In genomic region chr2:28713582-28714292, GRCh38 we compare ENCODE assay signal across 12 cellular contexts. TPM values are rescaled to one million over a fixed set of nuclear protein-coding genes. Genes with fewer than 3 reads are reported as not detected.
DNase-seq lines count a peak whose midpoint lies in the region; ATAC-seq, FAIRE-seq and TF ChIP-seq lines count a peak whose summit lies in the region.
"Had no signal": no experiment of that assay in that cellular context is flagged by ENCODE, and none has a peak within 500 bp of the region (broad histone marks: within the 10 kb centered on the region; RNA-seq: fewer than 3 reads in every experiment).

No MANE protein-coding gene starts in this region.

- H3K9me3 ChIP-seq in IMR-90 (ENCODE audit: control insufficient read depth, insufficient read depth, low read length) (no peaks in the 10 kb centered on the region), astrocyte (ENCODE audit: insufficient read depth, low read depth, low read length) (no peaks in the 10 kb centered on the region), keratinocyte (ENCODE audit: control insufficient read depth, low read depth, low read length) (no peaks in the 10 kb centered on the region)

- no peak overlapping the region for H2BK15ac ChIP-seq in IMR-90 (ENCODE audit: low read depth, low read length)

- peak; percentile 46 for DNase-seq in CD1c-positive myeloid dendritic cell (ENCODE audit: extremely low spot score)
- DNase-seq in IMR-90, result peak; percentile 72
- DNase-seq in astrocyte (ENCODE audit: low read depth), result peak; percentile 63
- DNase-seq in keratinocyte (ENCODE audit: low read depth, low spot score), result peak; percentile 35
- DNase-seq in activated T-helper 1 cell treated with anti-CD3 and anti-CD28 coated beads, Interleukin-12 subunit alpha, Interleukin-12 subunit beta, Interleukin-2, Interleukin-4 antibody, amounts not matched to agents 30 ng/mL and 10 ng/mL and 1 ng/mL, durations not matched to agents 14 hours and 24 hours and 36 hours (ENCODE audit: low spot score), result no peak
- DNase-seq in cardiac septum (ENCODE audit: low spot score), result no peak
- no peak for DNase-seq in GOT3 (lab: John Stamatoyannopoulos, UW)
- DNase-seq: DMS79 treated with DMSO at 0.1 percent for 48 hours, KBM-7, NCI-H345, T-cell had no signal

- peak overlapping the region; percentile 63; the same call in 1 of the 2 replicates for H3K4ac ChIP-seq in IMR-90 (ENCODE audit: low read depth, low read length)

- H3K56ac ChIP-seq in IMR-90 (ENCODE audit: extremely low read depth, insufficient read depth, low read length), result no peak overlapping the region

- H4K20me1 ChIP-seq in IMR-90 (ENCODE audit: insufficient read depth, low read length) (no peaks in the 10 kb centered on the region), astrocyte (ENCODE audit: insufficient read depth, low read length) (no peaks in the 10 kb centered on the region), keratinocyte (ENCODE audit: control insufficient read depth, extremely low read depth, insufficient read depth, low read length) (no peaks in the 10 kb centered on the region)

- H3K4me1 ChIP-seq in IMR-90 (ENCODE audit: control insufficient read depth, insufficient read depth, low read length) (peaks cover 12% of the 10 kb centered on the region), astrocyte (ENCODE audit: insufficient read depth, low read length) (peaks cover 17% of the 10 kb centered on the region), keratinocyte (ENCODE audit: control insufficient read depth, extremely low read depth, insufficient read depth, low read length) (peaks cover 42% of the 10 kb centered on the region)

- no peak overlapping the region for H3K4me3 Mint-ChIP-seq in astrocyte (ENCODE audit: unreplicated experiment)
- no peak overlapping the region for H3K4me3 Mint-ChIP-seq in activated T-helper 1 cell treated with anti-CD3 and anti-CD28 coated beads, Interleukin-12 subunit alpha, Interleukin-12 subunit beta, Interleukin-2, Interleukin-4 antibody, amounts not matched to agents 30 ng/mL and 10 ng/mL and 1 ng/mL, durations not matched to agents 14 hours and 24 hours and 36 hours
- H3K4me3 Mint-ChIP-seq: T-cell had no signal

- FAIRE-seq in astrocyte (lab: Jason Lieb, UNC), result no peak
- no peak for FAIRE-seq in keratinocyte (lab: Jason Lieb, UNC)

- H2AK9ac ChIP-seq in IMR-90 (replicated peaks; ENCODE audit: low read depth, low read length, poor library complexity), result no peak overlapping the region

- H2BK120ac ChIP-seq in IMR-90 (ENCODE audit: low read depth, low read length), result no peak overlapping the region

- H3K36me3 Mint-ChIP-seq in astrocyte (ENCODE audit: low read depth, unreplicated experiment), result no peaks in the 10 kb centered on the region
- H3K36me3 Mint-ChIP-seq in activated T-helper 1 cell treated with anti-CD3 and anti-CD28 coated beads, Interleukin-12 subunit alpha, Interleukin-12 subunit beta, Interleukin-2, Interleukin-4 antibody, amounts not matched to agents 30 ng/mL and 10 ng/mL and 1 ng/mL, durations not matched to agents 14 hours and 24 hours and 36 hours (ENCODE audit: low read depth), result no peaks in the 10 kb centered on the region
- H3K36me3 Mint-ChIP-seq: T-cell had no signal

- H3K9me3 Mint-ChIP-seq in astrocyte (ENCODE audit: unreplicated experiment), result peaks cover 2% of the 10 kb centered on the region
- no peaks in the 10 kb centered on the region for H3K9me3 Mint-ChIP-seq in activated T-helper 1 cell treated with anti-CD3 and anti-CD28 coated beads, Interleukin-12 subunit alpha, Interleukin-12 subunit beta, Interleukin-2, Interleukin-4 antibody, amounts not matched to agents 30 ng/mL and 10 ng/mL and 1 ng/mL, durations not matched to agents 14 hours and 24 hours and 36 hours
- H3K9me3 Mint-ChIP-seq: T-cell had no signal

- peak overlapping the region; percentile 90 for H3K27ac Mint-ChIP-seq in astrocyte (ENCODE audit: unreplicated experiment)
- H3K27ac Mint-ChIP-seq in activated T-helper 1 cell treated with anti-CD3 and anti-CD28 coated beads, Interleukin-12 subunit alpha, Interleukin-12 subunit beta, Interleukin-2, Interleukin-4 antibody, amounts not matched to agents 30 ng/mL and 10 ng/mL and 1 ng/mL, durations not matched to agents 14 hours and 24 hours and 36 hours, result no peak overlapping the region
- H3K27ac Mint-ChIP-seq: T-cell had no signal

- H3K27me3 Mint-ChIP-seq in astrocyte (ENCODE audit: low read depth, unreplicated experiment), result no peaks in the 10 kb centered on the region
- H3K27me3 Mint-ChIP-seq in activated T-helper 1 cell treated with anti-CD3 and anti-CD28 coated beads, Interleukin-12 subunit alpha, Interleukin-12 subunit beta, Interleukin-2, Interleukin-4 antibody, amounts not matched to agents 30 ng/mL and 10 ng/mL and 1 ng/mL, durations not matched to agents 14 hours and 24 hours and 36 hours (ENCODE audit: insufficient read depth), result no peaks in the 10 kb centered on the region
- H3K27me3 Mint-ChIP-seq: T-cell had no signal

- peaks cover 16% of the 10 kb centered on the region for H3K4me1 Mint-ChIP-seq in astrocyte (ENCODE audit: low read depth, unreplicated experiment)
- H3K4me1 Mint-ChIP-seq in activated T-helper 1 cell treated with anti-CD3 and anti-CD28 coated beads, Interleukin-12 subunit alpha, Interleukin-12 subunit beta, Interleukin-2, Interleukin-4 antibody, amounts not matched to agents 30 ng/mL and 10 ng/mL and 1 ng/mL, durations not matched to agents 14 hours and 24 hours and 36 hours (ENCODE audit: low read depth), result peaks cover 26% of the 10 kb centered on the region

- H3K4me3 ChIP-seq in IMR-90 (ENCODE audit: insufficient read depth, low read depth, low read length), result no peak overlapping the region
- H3K4me3 ChIP-seq in astrocyte (ENCODE audit: insufficient read depth, low read depth, low read length), result no peak overlapping the region
- H3K4me3 ChIP-seq in keratinocyte (ENCODE audit: control insufficient read depth in 2 of 3, extremely low read depth in 1 of 3, insufficient read depth in 2 of 3, low read depth in 1 of 3, low read length in 3 of 3), result no peak overlapping the region

- no peak for TF ChIP-seq CTCF in IMR-90 (conservative IDR thresholded peaks at IDR 0.05; ENCODE audit: low read depth, low read length)
- no peak for TF ChIP-seq CTCF in astrocyte (IDR thresholded peaks at IDR 0.05; ENCODE audit: insufficient read depth, low read depth, low read length)
- TF ChIP-seq CTCF in keratinocyte (optimal IDR thresholded peaks at IDR 0.05 in 1 of 3, IDR thresholded peaks at IDR 0.05 in 1 of 3, conservative IDR thresholded peaks at IDR 0.05 in 1 of 3; ENCODE audit: extremely low read depth in 1 of 3, insufficient read depth in 2 of 3, low read length in 3 of 3), result no peak

- no TSS peak for BruUV-seq in IMR-90 (replicated peaks; lab: Mats Ljungman, UMichigan)

- ATAC-seq in IMR-90 (ENCODE audit: low read depth) (0 out of 2 replicates have a peak, but pooled peaks have one; percentile 6), HG03442 (IDR thresholded peaks at IDR 0.05; ENCODE audit: unreplicated experiment) (no peak)
- ATAC-seq: T-cell had no signal

- no peak overlapping the region for H2AK5ac ChIP-seq in IMR-90 (ENCODE audit: low read depth, low read length)

- H3K79me1 ChIP-seq in IMR-90 (ENCODE audit: low read depth in 1 of 2, low read length in 2 of 2), result no peaks in the 10 kb centered on the region

- H3K79me2 ChIP-seq in astrocyte (ENCODE audit: insufficient read depth, low read length), result no peaks in the 10 kb centered on the region
- no peaks in the 10 kb centered on the region for H3K79me2 ChIP-seq in keratinocyte (ENCODE audit: control insufficient read depth, insufficient read depth, low read length)

- in situ Hi-C loops in IMR-90 (cut with MboI; ENCODE audit: low sequenced_read_pairs), result no loop called here

- no peak overlapping the region for H2BK5ac ChIP-seq in IMR-90 (ENCODE audit: low read depth, low read length, poor library complexity, severe bottlenecking)

- TF ChIP-seq RAD21 in IMR-90 (IDR thresholded peaks at IDR 0.05; ENCODE audit: low read length), result no peak

- CTCF ChIA-PET in IMR-90 (lab: Yijun Ruan, JAX), result no interaction called here

- no peaks in the 10 kb centered on the region for H3K36me3 ChIP-seq in IMR-90 (ENCODE audit: control insufficient read depth, insufficient read depth, low read length)
- no peaks in the 10 kb centered on the region for H3K36me3 ChIP-seq in astrocyte (ENCODE audit: insufficient read depth, low read length)
- no peaks in the 10 kb centered on the region for H3K36me3 ChIP-seq in keratinocyte (ENCODE audit: control insufficient read depth in 2 of 2, extremely low read depth in 1 of 2, insufficient read depth in 2 of 2, low read length in 2 of 2)

- no peak overlapping the region for H4K91ac ChIP-seq in IMR-90 (ENCODE audit: insufficient read depth, low read depth, low read length)

- H2AFZ ChIP-seq in IMR-90 (replicated peaks; ENCODE audit: low read length, poor library complexity), result no peak overlapping the region
- no peak overlapping the region for H2AFZ ChIP-seq in astrocyte (ENCODE audit: low read depth, low read length)
- H2AFZ ChIP-seq in keratinocyte (ENCODE audit: control insufficient read depth, low read length), result no peak overlapping the region

- POLR2A ChIA-PET in IMR-90 (lab: Charles Lee; ENCODE audit: unreplicated experiment), result no interaction called here

- H3K9me1 ChIP-seq in IMR-90 (ENCODE audit: insufficient read depth, low read length), result peaks cover 13% of the 10 kb centered on the region; the same call in 1 of the 2 replicates
- H3K9me1 ChIP-seq in keratinocyte (ENCODE audit: control insufficient read depth, extremely low read depth, insufficient read depth, low read length), result no peaks in the 10 kb centered on the region

- H3K23ac ChIP-seq in IMR-90 (ENCODE audit: low read depth, low read length), result no peak overlapping the region

- peak overlapping the region; percentile 31 for H3K14ac ChIP-seq in IMR-90 (replicated peaks; ENCODE audit: low read depth, low read length)

- H3K27ac ChIP-seq in IMR-90 (ENCODE audit: insufficient read depth, low read length) (no peak overlapping the region), astrocyte (ENCODE audit: low read depth, low read length) (no peak overlapping the region), keratinocyte (ENCODE audit: control insufficient read depth, insufficient read depth, low read length) (peak overlapping the region; percentile 50)

- peak overlapping the region; percentile 21; the same call in 1 of the 2 replicates for H3K18ac ChIP-seq in IMR-90 (ENCODE audit: low read depth, low read length)

- H3K27me3 ChIP-seq in IMR-90 (ENCODE audit: control insufficient read depth, insufficient read depth, low read length) (no peaks in the 10 kb centered on the region), astrocyte (ENCODE audit: insufficient read depth, low read length) (no peaks in the 10 kb centered on the region), keratinocyte (ENCODE audit: control insufficient read depth, extremely low read depth, insufficient read depth, low read length) (no peaks in the 10 kb centered on the region)

- intact Hi-C loops in IMR-90 (cut with micrococcal nuclease) (no loop called here), cardiac septum (cut with DNase I) (no loop called here)
- intact Hi-C loops in activated T-helper 1 cell treated with anti-CD3 and anti-CD28 coated beads, Interleukin-12 subunit alpha, Interleukin-12 subunit beta, Interleukin-2, Interleukin-4 antibody, amounts not matched to agents 30 ng/mL and 10 ng/mL and 1 ng/mL, durations not matched to agents 14 hours and 24 hours and 36 hours (cut with micrococcal nuclease), result no loop called here

- no peak for TF ChIP-seq POLR2A in IMR-90 (IDR thresholded peaks at IDR 0.05; ENCODE audit: low read depth, low read length)

- dilution Hi-C loops in IMR-90 (cut with HindIII; ENCODE audit: low sequenced_read_pairs, unreplicated experiment) (no loop called here), keratinocyte (cut with MboI; ENCODE audit: extremely low pct_ligation_motif_present, low sequenced_read_pairs) (no loop called here)

- 100% methylated on average over 1 of the region's 8 CpGs; no CpG with 5 or more reads in 1 of the 2 experiments for WGBS in IMR-90 (ENCODE audit: extremely low coverage in 2 of 2, insufficient read length in 1 of 2), 2 experiments

- H3K4me2 ChIP-seq in IMR-90 (ENCODE audit: low read depth, low read length) (no peak overlapping the region), astrocyte (ENCODE audit: low read length) (no peak overlapping the region), keratinocyte (ENCODE audit: control insufficient read depth, extremely low read depth, insufficient read depth, low read depth, low read length) (peak overlapping the region; percentile 17)

- no peak overlapping the region for H3K9ac ChIP-seq in IMR-90 (ENCODE audit: low read depth, low read length)
- no peak overlapping the region for H3K9ac ChIP-seq in astrocyte (ENCODE audit: low read length)
- no peak overlapping the region for H3K9ac ChIP-seq in keratinocyte (ENCODE audit: control insufficient read depth, extremely low read depth, insufficient read depth, low read length)

- H4K5ac ChIP-seq in IMR-90 (ENCODE audit: low read depth, low read length), result peak overlapping the region; percentile 24; the same call in 1 of the 2 replicates

- H2BK20ac ChIP-seq in IMR-90 (ENCODE audit: low read depth, low read length), result no peak overlapping the region

- H4K8ac ChIP-seq in IMR-90 (ENCODE audit: low read depth in 2 of 2, low read length in 2 of 2), result no peak overlapping the region

RNA-seq across cellular contexts. Expression of gene PPP1CB, which starts 37.9 kb away (rescaled TPM):
- total RNA-seq in IMR-90 (2012; rRNA removed) (111 and 271 TPM in 2 replicates), astrocyte (250 and 263 TPM in 2 replicates), cardiac septum (491 TPM)
- polyA plus RNA-seq in IMR-90 (2012; rRNA removed) (20.4 and 37.7 TPM in 2 replicates), keratinocyte (91.1 to 157 TPM (median 122 TPM) in 3 replicates)
- polyA plus RNA-seq in IMR-90 (2012; cell fraction: cytosol; rRNA removed), result 9.2 and 10.0 TPM in 2 replicates
- 4.0 and 16.3 TPM in 2 replicates for polyA plus RNA-seq in IMR-90 (2012; cell fraction: nucleus; rRNA removed; ENCODE audit: low replicate concordance)
- 328 TPM for polyA plus RNA-seq in keratinocyte (2011; ENCODE audit: low read depth)
- polyA plus RNA-seq in keratinocyte (2011; cell fraction: cytosol; rRNA removed), result 82.8 and 147 TPM in 2 replicates
- polyA plus RNA-seq in keratinocyte (2011; cell fraction: nucleus; rRNA removed), result 52.5 and 84.9 TPM in 2 replicates
- polyA plus RNA-seq in keratinocyte (2012; ENCODE audit: low replicate concordance), result 140 and 187 TPM in 2 replicates
- 54.9 to 251 TPM (median 178 TPM) in 3 replicates for polyA minus RNA-seq in keratinocyte
- 219 TPM for polyA minus RNA-seq in keratinocyte (2011; cell fraction: cytosol; rRNA and poly(A)+ RNA removed)
- polyA minus RNA-seq in keratinocyte (2011; cell fraction: nucleus; rRNA and poly(A)+ RNA removed), result 69.6 and 143 TPM in 2 replicates
- total RNA-seq in activated T-helper 1 cell treated with anti-CD3 and anti-CD28 coated beads, Interleukin-12 subunit alpha, Interleukin-12 subunit beta, Interleukin-2, Interleukin-4 antibody, amounts not matched to agents 30 ng/mL and 10 ng/mL and 1 ng/mL, durations not matched to agents 14 hours and 24 hours and 36 hours, result 262 and 268 TPM in 2 replicates

Comparison
In these comparisons a context has a peak if more than half of its experiments do, and no peak if none do; other contexts are left out.
1. DNase-seq: peak in CD1c-positive myeloid dendritic cell (single experiment), IMR-90 (single experiment), astrocyte (single experiment) and keratinocyte (single experiment); none in activated T-helper 1 cell treated with anti-CD3 and anti-CD28 coated beads, Interleukin-12 subunit alpha, Interleukin-12 subunit beta, Interleukin-2, Interleukin-4 antibody, amounts not matched to agents 30 ng/mL and 10 ng/mL and 1 ng/mL, durations not matched to agents 14 hours and 24 hours and 36 hours (single experiment), cardiac septum (single experiment) and GOT3 (single experiment).